ENCODE assay signal across 21 cellular contexts in the genomic region with DNA sequence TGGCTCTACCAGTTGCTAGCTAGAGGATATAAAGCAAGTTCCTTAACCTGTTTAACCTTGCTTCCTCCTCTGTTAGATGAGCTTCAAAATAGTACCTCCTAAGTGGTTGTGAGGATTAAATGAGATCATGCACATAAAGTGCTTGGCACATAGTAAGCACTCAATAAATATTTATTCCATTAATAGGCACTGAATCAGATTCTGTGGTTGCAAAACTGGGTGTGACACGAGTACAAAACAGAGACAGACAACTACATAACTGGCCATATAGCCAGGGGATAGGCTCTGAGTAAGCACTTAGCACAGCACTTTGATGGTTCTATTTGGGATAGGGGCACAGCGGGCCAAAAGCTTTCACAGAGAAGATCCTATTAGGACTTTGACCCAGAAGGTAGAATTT.
"Had no signal": no experiment of that assay in that cellular context is flagged by ENCODE, and none has a peak within 500 bp of the region (broad histone marks: within the 10 kb centered on the region; RNA-seq: fewer than 3 reads in every experiment).

No MANE protein-coding gene starts in this region.

- H3K4me1 ChIP-seq: heart left ventricle, left lung, uterus had no signal

- H3K9me3 Mint-ChIP-seq: activated CD4-positive, alpha-beta T cell treated with anti-CD3 and anti-CD28 coated beads, Interleukin-2, amount 10 ng/mL, durations not matched to agents 7 days and 5 days; activated CD8-positive, alpha-beta T cell treated with anti-CD3 and anti-CD28 coated beads for 36 hours; activated naive CD8-positive, alpha-beta T cell treated with anti-CD3 and anti-CD28 coated beads, Interleukin-2, amount 50 U/mL, for 24 hours; mesothelial cell of epicardium; natural killer cell; stimulated activated naive B cell treated with anti-CD40 and anti-IgM and Interleukin-4, amounts not matched to agents 10 μg/mL and 1 μg/mL and 100 μg/mL, for 72 hours had no signal

- H3K27me3 ChIP-seq: heart left ventricle, left lung, transverse colon, uterus had no signal

- DNase-seq: activated CD4-positive, alpha-beta T cell treated with anti-CD3 and anti-CD28 coated beads, Interleukin-2, amount 10 ng/mL, durations not matched to agents 7 days and 5 days; activated CD4-positive, CD25-positive, alpha-beta regulatory T cell treated with anti-CD3 and anti-CD28 coated beads, Interleukin-2, amount 50 U/mL, for 72 hours; activated CD8-positive, alpha-beta memory T cell treated with anti-CD3 and anti-CD28 coated beads, Interleukin-2, amount 10 ng/mL, durations not matched to agents 7 days and 5 days; activated CD8-positive, alpha-beta T cell treated with anti-CD3 and anti-CD28 coated beads for 36 hours; activated gamma-delta T cell; activated naive CD4-positive, alpha-beta T cell treated with anti-CD3 and anti-CD28 coated beads, Interleukin-2, amount 50 U/mL, for 16 hours; activated naive CD8-positive, alpha-beta T cell treated with anti-CD3 and anti-CD28 coated beads, Interleukin-2, amount 50 U/mL, for 24 hours; activated T-cell treated with anti-CD3 and anti-CD28 coated beads for 4 hours; erythroblast; heart left ventricle; left lung; natural killer cell; stimulated activated CD4-positive, alpha-beta T cell treated with anti-CD3 and anti-CD28 coated beads, Interleukin-2, amount 100 ng/mL, for 48 hours; stimulated activated CD8-positive, alpha-beta memory T cell treated with anti-CD3 and anti-CD28 coated beads, Interleukin-4, amount 100 ng/mL, for 48 hours; stimulated activated naive B cell treated with anti-CD40 and anti-IgM and Interleukin-4, amounts not matched to agents 10 μg/mL and 1 μg/mL and 100 μg/mL, for 72 hours; transverse colon; uterus; WERI-Rb-1 had no signal

- H3K36me3 ChIP-seq: heart left ventricle, left lung, transverse colon, uterus, WERI-Rb-1 had no signal

- H3K27ac ChIP-seq: heart left ventricle, left lung, transverse colon, uterus, WERI-Rb-1 had no signal

- H3K4me3 Mint-ChIP-seq: activated CD4-positive, alpha-beta T cell treated with anti-CD3 and anti-CD28 coated beads, Interleukin-2, amount 10 ng/mL, durations not matched to agents 7 days and 5 days; activated CD8-positive, alpha-beta memory T cell treated with anti-CD3 and anti-CD28 coated beads, Interleukin-2, amount 10 ng/mL, durations not matched to agents 7 days and 5 days; activated CD8-positive, alpha-beta T cell treated with anti-CD3 and anti-CD28 coated beads for 36 hours; activated naive CD8-positive, alpha-beta T cell treated with anti-CD3 and anti-CD28 coated beads, Interleukin-2, amount 50 U/mL, for 24 hours; mesothelial cell of epicardium; natural killer cell; stimulated activated naive B cell treated with anti-CD40 and anti-IgM and Interleukin-4, amounts not matched to agents 10 μg/mL and 1 μg/mL and 100 μg/mL, for 72 hours had no signal

- H3K4me3 ChIP-seq: heart left ventricle, left lung, smooth muscle cell, transverse colon, uterus had no signal

- ATAC-seq: activated CD8-positive, alpha-beta memory T cell treated with anti-CD3 and anti-CD28 coated beads, Interleukin-2, amount 10 ng/mL, durations not matched to agents 7 days and 5 days; activated CD8-positive, alpha-beta T cell treated with anti-CD3 and anti-CD28 coated beads for 36 hours; activated naive CD8-positive, alpha-beta T cell treated with anti-CD3 and anti-CD28 coated beads, Interleukin-2, amount 50 U/mL, for 24 hours; heart left ventricle; left lung; natural killer cell; sciatic nerve; stimulated activated naive B cell treated with anti-CD40 and anti-IgM and Interleukin-4, amounts not matched to agents 10 μg/mL and 1 μg/mL and 100 μg/mL, for 72 hours had no signal

- H3K4me2 ChIP-seq: smooth muscle cell had no signal

- H3K9me3 ChIP-seq: heart left ventricle, left lung, transverse colon, uterus had no signal

- H3K27ac Mint-ChIP-seq: activated CD4-positive, alpha-beta T cell treated with anti-CD3 and anti-CD28 coated beads, Interleukin-2, amount 10 ng/mL, durations not matched to agents 7 days and 5 days; activated CD8-positive, alpha-beta memory T cell treated with anti-CD3 and anti-CD28 coated beads, Interleukin-2, amount 10 ng/mL, durations not matched to agents 7 days and 5 days; activated CD8-positive, alpha-beta T cell treated with anti-CD3 and anti-CD28 coated beads for 36 hours; activated naive CD8-positive, alpha-beta T cell treated with anti-CD3 and anti-CD28 coated beads, Interleukin-2, amount 50 U/mL, for 24 hours; natural killer cell; stimulated activated naive B cell treated with anti-CD40 and anti-IgM and Interleukin-4, amounts not matched to agents 10 μg/mL and 1 μg/mL and 100 μg/mL, for 72 hours had no signal

- H3K27me3 Mint-ChIP-seq: activated CD4-positive, alpha-beta T cell treated with anti-CD3 and anti-CD28 coated beads, Interleukin-2, amount 10 ng/mL, durations not matched to agents 7 days and 5 days; activated CD8-positive, alpha-beta memory T cell treated with anti-CD3 and anti-CD28 coated beads, Interleukin-2, amount 10 ng/mL, durations not matched to agents 7 days and 5 days; activated CD8-positive, alpha-beta T cell treated with anti-CD3 and anti-CD28 coated beads for 36 hours; activated naive CD8-positive, alpha-beta T cell treated with anti-CD3 and anti-CD28 coated beads, Interleukin-2, amount 50 U/mL, for 24 hours had no signal

- H3K36me3 Mint-ChIP-seq: activated CD8-positive, alpha-beta memory T cell treated with anti-CD3 and anti-CD28 coated beads, Interleukin-2, amount 10 ng/mL, durations not matched to agents 7 days and 5 days; mesothelial cell of epicardium; natural killer cell; stimulated activated naive B cell treated with anti-CD40 and anti-IgM and Interleukin-4, amounts not matched to agents 10 μg/mL and 1 μg/mL and 100 μg/mL, for 72 hours had no signal

- H3K4me1 Mint-ChIP-seq: activated CD4-positive, alpha-beta T cell treated with anti-CD3 and anti-CD28 coated beads, Interleukin-2, amount 10 ng/mL, durations not matched to agents 7 days and 5 days; activated CD8-positive, alpha-beta memory T cell treated with anti-CD3 and anti-CD28 coated beads, Interleukin-2, amount 10 ng/mL, durations not matched to agents 7 days and 5 days; activated naive CD8-positive, alpha-beta T cell treated with anti-CD3 and anti-CD28 coated beads, Interleukin-2, amount 50 U/mL, for 24 hours; stimulated activated naive B cell treated with anti-CD40 and anti-IgM and Interleukin-4, amounts not matched to agents 10 μg/mL and 1 μg/mL and 100 μg/mL, for 72 hours had no signal
